ENCODE assay signal across 8 cellular contexts in genomic region chr3:105823149-105823866, GRCh38. TPM values are rescaled to one million over a fixed set of nuclear protein-coding genes. Genes with fewer than 3 reads are reported as not detected.
DNase-seq lines count a peak whose midpoint lies in the region; ATAC-seq, FAIRE-seq and TF ChIP-seq lines count a peak whose summit lies in the region.
"Had no signal": no experiment of that assay in that cellular context is flagged by ENCODE, and none has a peak within 500 bp of the region (broad histone marks: within the 10 kb centered on the region; RNA-seq: fewer than 3 reads in every experiment).

No MANE protein-coding gene starts in this region.

- no peaks in the 10 kb centered on the region for H3K9me2 ChIP-seq in MM.1S (replicated peaks; ENCODE audit: insufficient read depth, low read length)

- H3K27me3 Mint-ChIP-seq in activated naive CD8-positive, alpha-beta T cell treated with anti-CD3 and anti-CD28 coated beads for 36 hours: no peaks in the 10 kb centered on the region

- peaks cover 13% of the 10 kb centered on the region for H3K4me1 ChIP-seq in right cardiac atrium (ENCODE audit: control insufficient read depth, insufficient read depth, low read length)
- no peaks in the 10 kb centered on the region for H3K4me1 ChIP-seq in MM.1S (ENCODE audit: low read length)

- peak; percentile 55 to 83 for ATAC-seq in right cardiac atrium
- no peak for ATAC-seq in GM19452 (IDR thresholded peaks at IDR 0.05; ENCODE audit: unreplicated experiment)

- H2AFZ ChIP-seq in MM.1S (ENCODE audit: low read length): no peak overlapping the region

- no peaks in the 10 kb centered on the region for H3K36me3 ChIP-seq in MM.1S (replicated peaks; ENCODE audit: insufficient read depth, low read length)

- H3K27ac Mint-ChIP-seq in activated naive CD8-positive, alpha-beta T cell treated with anti-CD3 and anti-CD28 coated beads for 36 hours: peak overlapping the region; percentile 79

- no peaks in the 10 kb centered on the region for H3K27me3 ChIP-seq in right cardiac atrium (ENCODE audit: control insufficient read depth, insufficient read depth)
- no peaks in the 10 kb centered on the region for H3K27me3 ChIP-seq in MM.1S (replicated peaks; ENCODE audit: insufficient read depth, low read length)

- peaks cover 70% of the 10 kb centered on the region for H3K4me1 Mint-ChIP-seq in activated naive CD8-positive, alpha-beta T cell treated with anti-CD3 and anti-CD28 coated beads for 36 hours

- H3K9me3 ChIP-seq in right cardiac atrium (ENCODE audit: control insufficient read depth, low read length) (no peaks in the 10 kb centered on the region), MM.1S (replicated peaks; ENCODE audit: insufficient read depth, low read length) (no peaks in the 10 kb centered on the region)

- intact Hi-C loops in right cardiac atrium (cut with DNase I): no loop called here

- H3K27ac ChIP-seq in right cardiac atrium (ENCODE audit: low read length) (peak overlapping the region; percentile 97), MM.1S (ENCODE audit: low read length) (no peak overlapping the region)

- H3K4me3 ChIP-seq in right cardiac atrium (ENCODE audit: low read length): no peak overlapping the region
- H3K4me3 ChIP-seq in MM.1S (ENCODE audit: low read length): no peak overlapping the region

- H3K4me3 Mint-ChIP-seq in activated naive CD8-positive, alpha-beta T cell treated with anti-CD3 and anti-CD28 coated beads for 36 hours: peak overlapping the region; percentile 9

- H3K9me3 Mint-ChIP-seq in activated naive CD8-positive, alpha-beta T cell treated with anti-CD3 and anti-CD28 coated beads for 36 hours: peaks cover 19% of the 10 kb centered on the region

- DNase-seq in HTR-8/SVneo (ENCODE audit: insufficient read length, low spot score) (peak; percentile 32), right cardiac atrium (no peak), stromal cell of bone marrow (ENCODE audit: low read depth) (peak; percentile 83), OCI-M1 (lab: John Stamatoyannopoulos, UW) (no peak), MM.1S (no peak)
- DNase-seq in activated naive CD8-positive, alpha-beta T cell treated with anti-CD3 and anti-CD28 coated beads for 36 hours: no peak
- DNase-seq: cortex of kidney had no signal

- peaks cover 74% of the 10 kb centered on the region for H3K36me3 Mint-ChIP-seq in activated naive CD8-positive, alpha-beta T cell treated with anti-CD3 and anti-CD28 coated beads for 36 hours

- 47% methylated on average over 4 of the region's 4 CpGs for WGBS in right cardiac atrium

- no peak overlapping the region for H3K9ac ChIP-seq in MM.1S (ENCODE audit: low read length)

- TF ChIP-seq CTCF in MM.1S (IDR thresholded peaks at IDR 0.05; ENCODE audit: low read length): no peak

- no peak overlapping the region for H3K4me2 ChIP-seq in MM.1S (ENCODE audit: low read depth, low read length)

- no peaks in the 10 kb centered on the region for H3K79me2 ChIP-seq in MM.1S (ENCODE audit: low read length)

- H4K20me1 ChIP-seq in MM.1S (ENCODE audit: insufficient read depth, low read length): no peaks in the 10 kb centered on the region

- FAIRE-seq in HTR-8/SVneo (lab: Jason Lieb, UNC): peak; percentile 44

- no peaks in the 10 kb centered on the region for H3F3A ChIP-seq in MM.1S (ENCODE audit: insufficient read depth, low read length)

RNA-seq across cellular contexts. Expression of gene CBLB, which starts 45.5 kb away (rescaled TPM):
- total RNA-seq in activated naive CD8-positive, alpha-beta T cell treated with anti-CD3 and anti-CD28 coated beads for 36 hours: 10 to 100 TPM; 95.1 to 97.3 TPM
- total RNA-seq in right cardiac atrium: 10 to 100 TPM; 36.6 to 45.0 (median 43.0) TPM
- 18.0 TPM for polyA plus RNA-seq in right cardiac atrium

Comparison
In these comparisons a context has a peak if more than half of its experiments do, and no peak if none do; other contexts are left out.
1. DNase-seq: peak in HTR-8/SVneo (single experiment) and stromal cell of bone marrow (single experiment); none in activated naive CD8-positive, alpha-beta T cell treated with anti-CD3 and anti-CD28 coated beads for 36 hours (single experiment), right cardiac atrium (0 of 3), OCI-M1 (single experiment) and MM.1S (single experiment).